In genomic region chr16:14013145-14013570, GRCh38 we compare ENCODE assay signal across 2 cellular contexts.
TF ChIP-seq lines count a peak whose summit lies in the region.

No MANE protein-coding gene starts in this region.

TF ChIP-seq in HepG2, 621 proteins besides CTCF, POLR2A, EP300 and RAD21 (continues in another document):
- TF ChIP-seq JUND (CRISPR knock-in tag; IDR thresholded peaks at IDR 0.05): 0 out of 2 replicates have a peak, but pooled peaks have one; percentile 41
- TF ChIP-seq AGO1 (IDR thresholded peaks at IDR 0.05; ENCODE audit: low read depth, low read length, poor library complexity, severe bottlenecking): no peak
- TF ChIP-seq ZBTB43 (CRISPR knock-in tag; conservative IDR thresholded peaks at IDR 0.05): no peak
- TF ChIP-seq CHD4 (IDR thresholded peaks at IDR 0.05; ENCODE audit: borderline replicate concordance, low read length): 0 out of 2 replicates have a peak, but pooled peaks have one; percentile 13
- TF ChIP-seq SMC3 (IDR thresholded peaks at IDR 0.05; ENCODE audit: low read length): peak; percentile 15; the same call in 1 of the 2 replicates
- no peak for TF ChIP-seq HNF4G (IDR thresholded peaks at IDR 0.05; ENCODE audit: borderline replicate concordance, low read depth, low read length)
- 0 out of 2 replicates have a peak, but pooled peaks have one; percentile 45 for TF ChIP-seq HNF4G (CRISPR knock-in tag; IDR thresholded peaks at IDR 0.05; ENCODE audit: borderline replicate concordance, low read depth)
- 0 out of 2 replicates have a peak, but pooled peaks have one; percentile 61 for TF ChIP-seq NKX3-1 (CRISPR knock-in tag; IDR thresholded peaks at IDR 0.05)
- no peak for TF ChIP-seq SCMH1 (CRISPR knock-in tag; IDR thresholded peaks at IDR 0.05; ENCODE audit: borderline replicate concordance)
- TF ChIP-seq ZSCAN29 (CRISPR knock-in tag; conservative IDR thresholded peaks at IDR 0.05): 0 out of 2 replicates have a peak, but pooled peaks have one; percentile 38
- TF ChIP-seq FOXJ3 (CRISPR knock-in tag; IDR thresholded peaks at IDR 0.05; ENCODE audit: borderline replicate concordance): 0 out of 2 replicates have a peak, but pooled peaks have one; percentile 16
- no peak for TF ChIP-seq ZNF160 (CRISPR knock-in tag; IDR thresholded peaks at IDR 0.05)
- no peak for TF ChIP-seq PATZ1 (CRISPR knock-in tag; IDR thresholded peaks at IDR 0.05)
- TF ChIP-seq NCOA1 (CRISPR knock-in tag; IDR thresholded peaks at IDR 0.05): no peak
- TF ChIP-seq ZSCAN5A (CRISPR knock-in tag; IDR thresholded peaks at IDR 0.05; ENCODE audit: borderline replicate concordance): no peak
- TF ChIP-seq SOX13 (IDR thresholded peaks at IDR 0.05): no peak
- 0 out of 4 replicates have a peak, but pooled peaks of 1 of the 2 experiments have one; percentile 17 for TF ChIP-seq SOX13 (CRISPR knock-in tag; conservative IDR thresholded peaks at IDR 0.05 in 1 of 2, IDR thresholded peaks at IDR 0.05 in 1 of 2)
- TF ChIP-seq ZNF205 (CRISPR knock-in tag; IDR thresholded peaks at IDR 0.05): 0 out of 2 replicates have a peak, but pooled peaks have one; percentile 9
- TF ChIP-seq CEBPB (IDR thresholded peaks at IDR 0.05; ENCODE audit: borderline replicate concordance, low read depth, low read length): peak; percentile 95
- TF ChIP-seq ZEB1 (IDR thresholded peaks at IDR 0.05; ENCODE audit: insufficient replicate concordance, low read depth): no peak
- TF ChIP-seq CC2D1A (CRISPR knock-in tag; IDR thresholded peaks at IDR 0.05): no peak
- TF ChIP-seq ZSCAN22 (CRISPR knock-in tag; IDR thresholded peaks at IDR 0.05): no peak
- no peak for TF ChIP-seq NBN (conservative IDR thresholded peaks at IDR 0.05)
- TF ChIP-seq ZNF263 (CRISPR knock-in tag; IDR thresholded peaks at IDR 0.05): peak; percentile 57; the same call in 1 of the 2 replicates
- TF ChIP-seq TFDP2 (CRISPR knock-in tag; IDR thresholded peaks at IDR 0.05): no peak
- no peak for TF ChIP-seq ZNF451 (CRISPR knock-in tag; IDR thresholded peaks at IDR 0.05)
- TF ChIP-seq MIXL1 (CRISPR knock-in tag; IDR thresholded peaks at IDR 0.05): peak; percentile 92
- TF ChIP-seq ZFP90 (CRISPR knock-in tag; IDR thresholded peaks at IDR 0.05; ENCODE audit: borderline replicate concordance): 0 out of 2 replicates have a peak, but pooled peaks have one; percentile 28
- TF ChIP-seq EED (CRISPR knock-in tag; IDR thresholded peaks at IDR 0.05): no peak
- TF ChIP-seq SALL2 (CRISPR knock-in tag; IDR thresholded peaks at IDR 0.05): no peak

TF ChIP-seq in H1, 55 proteins besides CTCF, POLR2A, EP300 and RAD21:
- no peak for TF ChIP-seq TCF12 (IDR thresholded peaks at IDR 0.05; ENCODE audit: low read depth, low read length)
- no peak for TF ChIP-seq TAF1 (IDR thresholded peaks at IDR 0.05; ENCODE audit: low read depth, low read length)
- TF ChIP-seq CHD1 (IDR thresholded peaks at IDR 0.05; ENCODE audit: low read depth, low read length): no peak
- no peak for TF ChIP-seq CHD2 (IDR thresholded peaks at IDR 0.05; ENCODE audit: low read length)
- TF ChIP-seq CBX5 (IDR thresholded peaks at IDR 0.05; ENCODE audit: low read depth, low read length): no peak
- no peak for TF ChIP-seq HDAC6 (IDR thresholded peaks at IDR 0.05; ENCODE audit: low read depth, low read length)
- peak; percentile 74; the same call in 1 of the 2 replicates for TF ChIP-seq CEBPB (IDR thresholded peaks at IDR 0.05; ENCODE audit: low read depth, low read length)
- TF ChIP-seq BACH1 (IDR thresholded peaks at IDR 0.05; ENCODE audit: low read length): no peak
